ENCODE assay signal across 1 cellular context in the genomic region with DNA sequence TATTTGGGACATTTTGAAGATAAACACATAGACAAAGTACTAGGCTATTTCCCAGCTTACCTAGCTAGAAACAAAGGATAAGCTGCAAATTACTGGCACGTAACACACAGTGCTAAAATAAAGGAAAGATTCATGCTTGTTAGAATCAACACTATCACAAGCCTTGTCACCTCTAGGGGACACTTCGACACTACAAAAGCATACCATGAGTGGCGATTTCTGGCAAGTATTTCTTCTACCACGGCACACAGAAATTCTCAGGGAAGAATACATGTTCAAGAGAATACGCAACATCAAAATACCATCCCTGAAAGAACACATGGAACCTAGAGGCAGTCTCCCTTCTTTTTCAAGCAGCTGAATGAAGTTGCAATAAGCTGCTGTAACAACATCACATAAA.
TF ChIP-seq lines count a peak whose summit lies in the region.

No MANE protein-coding gene starts in this region.

TF ChIP-seq in SK-N-SH, 30 proteins besides CTCF, POLR2A, EP300 and RAD21 (continued from another document):
- TF ChIP-seq JUND (IDR thresholded peaks at IDR 0.05) (no peak), PBX3 (IDR thresholded peaks at IDR 0.05) (no peak), RXRA (IDR thresholded peaks at IDR 0.05; ENCODE audit: borderline replicate concordance, low read depth) (no peak), ELF1 (IDR thresholded peaks at IDR 0.05) (no peak)
